13 cellular contexts compared by ENCODE assay signal in the genomic region with DNA sequence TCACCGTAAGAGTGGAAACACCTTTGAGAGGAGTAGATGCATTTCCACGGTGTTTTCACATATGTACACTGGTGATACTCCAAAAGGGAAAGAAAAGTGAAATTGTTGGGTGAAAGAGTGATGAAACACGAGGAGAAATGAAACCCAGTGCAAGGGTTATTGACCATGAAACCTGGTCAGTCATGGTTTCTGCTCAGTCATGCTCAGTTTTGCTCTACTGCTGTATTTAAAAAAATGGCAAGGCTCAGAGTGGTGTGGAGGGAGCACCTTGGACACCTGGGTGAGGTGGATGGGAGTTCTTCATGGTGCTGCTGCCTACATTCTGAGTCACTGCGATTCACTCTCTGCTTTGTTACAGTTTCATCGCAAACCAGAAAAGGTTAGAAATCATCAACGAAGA. TPM values are rescaled to one million over a fixed set of nuclear protein-coding genes. Genes with fewer than 3 reads are reported as not detected.
DNase-seq lines count a peak whose midpoint lies in the region; ATAC-seq, FAIRE-seq and TF ChIP-seq lines count a peak whose summit lies in the region.
"Had no signal": no experiment of that assay in that cellular context is flagged by ENCODE, and none has a peak within 500 bp of the region (broad histone marks: within the 10 kb centered on the region; RNA-seq: fewer than 3 reads in every experiment).

No MANE protein-coding gene starts in this region.

- FAIRE-seq in small intestine (lab: Jason Lieb, UNC): no peak
- FAIRE-seq: H54 had no signal

- DNase-seq in foreskin keratinocyte (peak; percentile 24 to 69), small intestine (no peak), middle frontal gyrus (ENCODE audit: extremely low spot score, low spot score) (no peak), NCI-H82 (lab: John Stamatoyannopoulos, UW) (no peak)
- DNase-seq in stimulated activated naive CD8-positive, alpha-beta T cell treated with anti-CD3 and anti-CD28 coated beads, Interleukin-15, Interleukin-2, amounts not matched to agents 100 U/mL and 50 U/mL, for 24 hours: no peak
- DNase-seq: activated gamma-delta T cell treated with Interleukin-2 at 50 U/mL for 16 hours; effector CD4-positive, alpha-beta T cell; MG63 had no signal

- H3K4me1 ChIP-seq in foreskin keratinocyte (no peaks in the 10 kb centered on the region), small intestine (ENCODE audit: control insufficient read depth in 2 of 2, insufficient read depth in 1 of 2, low read depth in 1 of 2, low read length in 1 of 2) (no peaks in the 10 kb centered on the region)

- H3K4me3 ChIP-seq in small intestine (ENCODE audit: low read depth in 1 of 2, low read length in 2 of 2): no peak overlapping the region
- H3K4me3 ChIP-seq: MG63 had no signal

- TF ChIP-seq CTCF in foreskin keratinocyte (conservative IDR thresholded peaks at IDR 0.05): no peak

- H3K9me3 ChIP-seq in small intestine (ENCODE audit: control insufficient read depth, low read depth): no peaks in the 10 kb centered on the region
- H3K9me3 ChIP-seq: MG63 had no signal

- H3K36me3 ChIP-seq in small intestine (ENCODE audit: control insufficient read depth in 2 of 2, insufficient read depth in 2 of 2, low read length in 2 of 2): no peaks in the 10 kb centered on the region
- H3K36me3 ChIP-seq: MG63 had no signal

- H3K27ac ChIP-seq in foreskin keratinocyte (no peak overlapping the region), small intestine (ENCODE audit: low read depth in 1 of 2, low read length in 1 of 2) (no peak overlapping the region)

- no peaks in the 10 kb centered on the region for H3K27me3 ChIP-seq in foreskin keratinocyte
- no peaks in the 10 kb centered on the region for H3K27me3 ChIP-seq in small intestine (ENCODE audit: control insufficient read depth in 2 of 2, insufficient read depth in 2 of 2, low read length in 2 of 2)
- H3K27me3 ChIP-seq: MG63 had no signal

- WGBS in small intestine, 3 donors: 79 to 89% (median 88%) methylated on average over 6 of the region's 6 CpGs

- peak; percentile 73 for ATAC-seq in GM18861 (IDR thresholded peaks at IDR 0.05; ENCODE audit: unreplicated experiment)
- peak; percentile 79 for ATAC-seq in GM21529 (IDR thresholded peaks at IDR 0.05; ENCODE audit: unreplicated experiment)
- peak; percentile 81 for ATAC-seq in HG03135 (IDR thresholded peaks at IDR 0.05; ENCODE audit: unreplicated experiment)
- peak; percentile 86 for ATAC-seq in foreskin keratinocyte
- no peak for ATAC-seq in stimulated activated naive CD8-positive, alpha-beta T cell treated with anti-CD3 and anti-CD28 coated beads, Interleukin-15, Interleukin-2, amounts not matched to agents 100 U/mL and 50 U/mL, for 24 hours
- ATAC-seq: natural killer cell treated with Interleukin-12 subunit alpha and Interleukin-12 subunit beta and Interleukin-15 and Interleukin-18, amount 100 ng/mL, for 72 hours had no signal

RNA-seq across cellular contexts. Expression of gene NTRK2, which starts 32.3 kb away (rescaled TPM):
- total RNA-seq in foreskin keratinocyte: under 0.01 TPM in 2 replicates
- polyA plus RNA-seq in foreskin keratinocyte: 0.01 TPM in 2 replicates
- 1 to 10 TPM in 1 of 3 donors, not detected in 2; 1.1 TPM for polyA plus RNA-seq in small intestine

Comparison
In these comparisons a context has a peak if more than half of its experiments do, and no peak if none do; other contexts are left out.
1. DNase-seq: peak in foreskin keratinocyte (2 of 2); none in small intestine (single experiment), stimulated activated naive CD8-positive, alpha-beta T cell treated with anti-CD3 and anti-CD28 coated beads, Interleukin-15, Interleukin-2, amounts not matched to agents 100 U/mL and 50 U/mL, for 24 hours (single experiment), middle frontal gyrus (single experiment) and NCI-H82 (single experiment).